12 cellular contexts compared by ENCODE assay signal in the genomic region with DNA sequence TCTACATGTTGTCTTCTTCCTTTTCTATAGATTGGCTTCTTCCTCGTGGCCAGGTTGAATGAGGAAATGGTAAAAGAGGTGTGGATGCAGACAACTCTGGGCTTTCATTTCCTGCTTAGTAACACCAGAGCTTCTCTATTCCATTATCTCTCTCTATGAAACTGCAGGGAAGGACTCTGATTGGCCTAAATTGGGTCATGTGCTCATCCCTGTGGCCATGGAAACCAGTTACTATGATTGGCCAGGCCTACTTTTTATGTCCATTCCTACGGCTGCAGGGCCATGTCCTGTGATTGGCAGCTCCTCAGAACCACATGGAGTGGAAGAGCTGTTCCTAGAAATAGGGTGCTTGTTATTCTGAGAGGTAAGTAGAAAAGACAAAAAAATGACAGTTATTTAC.
"Had no signal": no experiment of that assay in that cellular context is flagged by ENCODE, and none has a peak within 500 bp of the region (broad histone marks: within the 10 kb centered on the region; RNA-seq: fewer than 3 reads in every experiment).

No MANE protein-coding gene starts in this region.

- DNase-seq: activated CD4-positive, alpha-beta T cell treated with anti-CD3 and anti-CD28 coated beads for 4 hours; activated CD8-positive, alpha-beta memory T cell treated with anti-CD3 and anti-CD28 coated beads, Interleukin-2, amount 50 U/mL, for 48 hours; activated CD8-positive, alpha-beta T cell treated with anti-CD3 and anti-CD28 coated beads, Interleukin-2, amount 10 ng/mL, durations not matched to agents 7 days and 5 days; activated naive CD8-positive, alpha-beta T cell treated with anti-CD3 and anti-CD28 coated beads, Interleukin-2, amount 50 U/mL, for 24 hours; kidney glomerular epithelial cell; lower lobe of right lung; natural killer cell; right lobe of liver; stimulated activated naive B cell treated with anti-CD40 and anti-IgM and Interleukin-4, amounts not matched to agents 10 μg/mL and 1 μg/mL and 100 μg/mL, for 72 hours; T-cell; T1000; trophoblast cell had no signal

- H3K4me1 Mint-ChIP-seq: activated naive CD8-positive, alpha-beta T cell treated with anti-CD3 and anti-CD28 coated beads, Interleukin-2, amount 50 U/mL, for 24 hours; natural killer cell; stimulated activated naive B cell treated with anti-CD40 and anti-IgM and Interleukin-4, amounts not matched to agents 10 μg/mL and 1 μg/mL and 100 μg/mL, for 72 hours; T-cell had no signal

- H3K4me3 Mint-ChIP-seq: activated CD8-positive, alpha-beta T cell treated with anti-CD3 and anti-CD28 coated beads, Interleukin-2, amount 10 ng/mL, durations not matched to agents 7 days and 5 days; activated naive CD8-positive, alpha-beta T cell treated with anti-CD3 and anti-CD28 coated beads, Interleukin-2, amount 50 U/mL, for 24 hours; natural killer cell; stimulated activated naive B cell treated with anti-CD40 and anti-IgM and Interleukin-4, amounts not matched to agents 10 μg/mL and 1 μg/mL and 100 μg/mL, for 72 hours; T-cell had no signal

- ATAC-seq: activated CD8-positive, alpha-beta T cell treated with anti-CD3 and anti-CD28 coated beads, Interleukin-2, amount 10 ng/mL, durations not matched to agents 7 days and 5 days; activated naive CD8-positive, alpha-beta T cell treated with anti-CD3 and anti-CD28 coated beads, Interleukin-2, amount 50 U/mL, for 24 hours; lower lobe of right lung; natural killer cell; right lobe of liver; stimulated activated naive B cell treated with anti-CD40 and anti-IgM and Interleukin-4, amounts not matched to agents 10 μg/mL and 1 μg/mL and 100 μg/mL, for 72 hours; T-cell had no signal

- H3K36me3 Mint-ChIP-seq: natural killer cell; stimulated activated naive B cell treated with anti-CD40 and anti-IgM and Interleukin-4, amounts not matched to agents 10 μg/mL and 1 μg/mL and 100 μg/mL, for 72 hours; T-cell had no signal

- H3K27ac Mint-ChIP-seq: activated CD8-positive, alpha-beta T cell treated with anti-CD3 and anti-CD28 coated beads, Interleukin-2, amount 10 ng/mL, durations not matched to agents 7 days and 5 days; activated naive CD8-positive, alpha-beta T cell treated with anti-CD3 and anti-CD28 coated beads, Interleukin-2, amount 50 U/mL, for 24 hours; natural killer cell; stimulated activated naive B cell treated with anti-CD40 and anti-IgM and Interleukin-4, amounts not matched to agents 10 μg/mL and 1 μg/mL and 100 μg/mL, for 72 hours; T-cell had no signal

- H3K27me3 Mint-ChIP-seq: activated naive CD8-positive, alpha-beta T cell treated with anti-CD3 and anti-CD28 coated beads, Interleukin-2, amount 50 U/mL, for 24 hours; stimulated activated naive B cell treated with anti-CD40 and anti-IgM and Interleukin-4, amounts not matched to agents 10 μg/mL and 1 μg/mL and 100 μg/mL, for 72 hours; T-cell had no signal
